ENCODE assay signal across 21 cellular contexts in genomic region chr2:205781244-205781643, GRCh38.
"Had no signal": no experiment of that assay in that cellular context is flagged by ENCODE, and none has a peak within 500 bp of the region (broad histone marks: within the 10 kb centered on the region; RNA-seq: fewer than 3 reads in every experiment).

No MANE protein-coding gene starts in this region.

- H3K4me3 ChIP-seq: thoracic aorta had no signal

- H3K4me1 Mint-ChIP-seq: central memory CD8-positive, alpha-beta T cell had no signal

- H3K27me3 ChIP-seq: brain microvascular endothelial cell, foreskin keratinocyte had no signal

- H3K4me3 Mint-ChIP-seq: activated CD4-positive, alpha-beta T cell treated with anti-CD3 and anti-CD28 coated beads, Interleukin-2, amount 10 ng/mL, durations not matched to agents 7 days and 5 days; activated naive CD8-positive, alpha-beta T cell treated with anti-CD3 and anti-CD28 coated beads, Interleukin-2, amount 10 ng/mL, durations not matched to agents 7 days and 5 days; activated T-helper 1 cell treated with anti-CD3 and anti-CD28 coated beads, Interleukin-12 subunit alpha, Interleukin-12 subunit beta, Interleukin-2, Interleukin-4 antibody, amounts not matched to agents 30 ng/mL and 10 ng/mL and 1 ng/mL, durations not matched to agents 14 hours and 24 hours and 36 hours; central memory CD8-positive, alpha-beta T cell; natural killer cell treated with Interleukin-12 subunit alpha and Interleukin-12 subunit beta and Interleukin-15 and Interleukin-18, amount 100 ng/mL, for 72 hours; stimulated activated naive CD8-positive, alpha-beta T cell treated with anti-CD3 and anti-CD28 coated beads, Interleukin-15, Interleukin-2, amounts not matched to agents 100 ng/mL and 50 ng/mL, for 24 hours had no signal

- DNase-seq: activated CD4-positive, alpha-beta T cell treated with anti-CD3 and anti-CD28 coated beads, Interleukin-2, amount 10 ng/mL, durations not matched to agents 7 days and 5 days; activated CD8-positive, alpha-beta memory T cell treated with anti-CD3 and anti-CD28 coated beads for 24 hours; activated naive CD8-positive, alpha-beta T cell treated with anti-CD3 and anti-CD28 coated beads, Interleukin-2, amount 10 ng/mL, durations not matched to agents 7 days and 5 days; brain microvascular endothelial cell; cortex of kidney; effector CD8-positive, alpha-beta T cell; foreskin keratinocyte; head of caudate nucleus; kidney glomerular epithelial cell; left ventricle myocardium superior; mesenchymal stem cell; right cardiac atrium; T-helper 2 cell had no signal

- H3K36me3 Mint-ChIP-seq: activated naive CD8-positive, alpha-beta T cell treated with anti-CD3 and anti-CD28 coated beads, Interleukin-2, amount 10 ng/mL, durations not matched to agents 7 days and 5 days; natural killer cell treated with Interleukin-12 subunit alpha and Interleukin-12 subunit beta and Interleukin-15 and Interleukin-18, amount 100 ng/mL, for 72 hours had no signal

- H3K27ac Mint-ChIP-seq: activated CD4-positive, alpha-beta T cell treated with anti-CD3 and anti-CD28 coated beads, Interleukin-2, amount 10 ng/mL, durations not matched to agents 7 days and 5 days; activated naive CD8-positive, alpha-beta T cell treated with anti-CD3 and anti-CD28 coated beads, Interleukin-2, amount 10 ng/mL, durations not matched to agents 7 days and 5 days; activated T-helper 1 cell treated with anti-CD3 and anti-CD28 coated beads, Interleukin-12 subunit alpha, Interleukin-12 subunit beta, Interleukin-2, Interleukin-4 antibody, amounts not matched to agents 30 ng/mL and 10 ng/mL and 1 ng/mL, durations not matched to agents 14 hours and 24 hours and 36 hours; natural killer cell treated with Interleukin-12 subunit alpha and Interleukin-12 subunit beta and Interleukin-15 and Interleukin-18, amount 100 ng/mL, for 72 hours; progenitor cell of endocrine pancreas; stimulated activated naive CD8-positive, alpha-beta T cell treated with anti-CD3 and anti-CD28 coated beads, Interleukin-15, Interleukin-2, amounts not matched to agents 100 ng/mL and 50 ng/mL, for 24 hours had no signal

- H3K27ac ChIP-seq: brain microvascular endothelial cell, foreskin keratinocyte, thoracic aorta had no signal

- ATAC-seq: foreskin keratinocyte; left ventricle myocardium superior; natural killer cell treated with Interleukin-12 subunit alpha and Interleukin-12 subunit beta and Interleukin-15 and Interleukin-18, amount 100 ng/mL, for 72 hours; right cardiac atrium had no signal

- H3K9me3 Mint-ChIP-seq: activated CD4-positive, alpha-beta T cell treated with anti-CD3 and anti-CD28 coated beads, Interleukin-2, amount 10 ng/mL, durations not matched to agents 7 days and 5 days; activated naive CD8-positive, alpha-beta T cell treated with anti-CD3 and anti-CD28 coated beads, Interleukin-2, amount 10 ng/mL, durations not matched to agents 7 days and 5 days; activated T-helper 1 cell treated with anti-CD3 and anti-CD28 coated beads, Interleukin-12 subunit alpha, Interleukin-12 subunit beta, Interleukin-2, Interleukin-4 antibody, amounts not matched to agents 30 ng/mL and 10 ng/mL and 1 ng/mL, durations not matched to agents 14 hours and 24 hours and 36 hours; central memory CD8-positive, alpha-beta T cell; natural killer cell treated with Interleukin-12 subunit alpha and Interleukin-12 subunit beta and Interleukin-15 and Interleukin-18, amount 100 ng/mL, for 72 hours; stimulated activated naive CD8-positive, alpha-beta T cell treated with anti-CD3 and anti-CD28 coated beads, Interleukin-15, Interleukin-2, amounts not matched to agents 100 ng/mL and 50 ng/mL, for 24 hours had no signal

- H3K36me3 ChIP-seq: brain microvascular endothelial cell, thoracic aorta had no signal

- FAIRE-seq: TTC549, urothelium cell line had no signal

- H3K9me3 ChIP-seq: thoracic aorta had no signal
